Comparison of ENCODE assay signal across 1 cellular context in genomic region chr2:238063414-238064189, GRCh38.
TF ChIP-seq lines count a peak whose summit lies in the region.

No MANE protein-coding gene starts in this region.

TF ChIP-seq in HepG2, 621 proteins besides CTCF, POLR2A, EP300 and RAD21 (continues in another document):
- TF ChIP-seq, protein P1, sequence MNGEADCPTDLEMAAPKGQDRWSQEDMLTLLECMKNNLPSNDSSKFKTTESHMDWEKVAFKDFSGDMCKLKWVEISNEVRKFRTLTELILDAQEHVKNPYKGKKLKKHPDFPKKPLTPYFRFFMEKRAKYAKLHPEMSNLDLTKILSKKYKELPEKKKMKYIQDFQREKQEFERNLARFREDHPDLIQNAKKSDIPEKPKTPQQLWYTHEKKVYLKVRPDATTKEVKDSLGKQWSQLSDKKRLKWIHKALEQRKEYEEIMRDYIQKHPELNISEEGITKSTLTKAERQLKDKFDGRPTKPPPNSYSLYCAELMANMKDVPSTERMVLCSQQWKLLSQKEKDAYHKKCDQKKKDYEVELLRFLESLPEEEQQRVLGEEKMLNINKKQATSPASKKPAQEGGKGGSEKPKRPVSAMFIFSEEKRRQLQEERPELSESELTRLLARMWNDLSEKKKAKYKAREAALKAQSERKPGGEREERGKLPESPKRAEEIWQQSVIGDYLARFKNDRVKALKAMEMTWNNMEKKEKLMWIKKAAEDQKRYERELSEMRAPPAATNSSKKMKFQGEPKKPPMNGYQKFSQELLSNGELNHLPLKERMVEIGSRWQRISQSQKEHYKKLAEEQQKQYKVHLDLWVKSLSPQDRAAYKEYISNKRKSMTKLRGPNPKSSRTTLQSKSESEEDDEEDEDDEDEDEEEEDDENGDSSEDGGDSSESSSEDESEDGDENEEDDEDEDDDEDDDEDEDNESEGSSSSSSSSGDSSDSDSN (CRISPR knock-in tag; IDR thresholded peaks at IDR 0.05): peak; percentile 27; the same call in 1 of the 2 replicates
- TF ChIP-seq GATAD2A (CRISPR knock-in tag; IDR thresholded peaks at IDR 0.05) (peak; percentile 49; the same call in 1 of the 2 replicates), NKX3-1 (CRISPR knock-in tag; IDR thresholded peaks at IDR 0.05) (no peak), TRIM22 (IDR thresholded peaks at IDR 0.05) (no peak), ZNF619 (CRISPR knock-in tag; IDR thresholded peaks at IDR 0.05) (0 out of 2 replicates have a peak, but pooled peaks have one; percentile 58), NCOA2 (CRISPR knock-in tag; IDR thresholded peaks at IDR 0.05) (0 out of 2 replicates have a peak, but pooled peaks have one; percentile 41), ZMYM2 (CRISPR knock-in tag; IDR thresholded peaks at IDR 0.05) (peak; percentile 59; the same call in 1 of the 2 replicates), ZMYM3 (CRISPR knock-in tag; IDR thresholded peaks at IDR 0.05) (peak; percentile 21; the same call in 1 of the 2 replicates), RXRB (CRISPR knock-in tag; IDR thresholded peaks at IDR 0.05; ENCODE audit: borderline replicate concordance) (peak; percentile 48; the same call in 1 of the 2 replicates), TBX2 (CRISPR knock-in tag; IDR thresholded peaks at IDR 0.05; ENCODE audit: borderline replicate concordance) (peak; percentile 53; the same call in 1 of the 2 replicates), ZNF556 (CRISPR knock-in tag; IDR thresholded peaks at IDR 0.05; ENCODE audit: borderline replicate concordance) (no peak), ZC3H13 (CRISPR knock-in tag; IDR thresholded peaks at IDR 0.05) (0 out of 2 replicates have a peak, but pooled peaks have one; percentile 36), CBX5 (CRISPR knock-in tag; IDR thresholded peaks at IDR 0.05; ENCODE audit: borderline replicate concordance) (0 out of 2 replicates have a peak, but pooled peaks have one; percentile 34), IRX3 (CRISPR knock-in tag; IDR thresholded peaks at IDR 0.05; ENCODE audit: borderline replicate concordance, low read depth) (no peak), KMT2A (CRISPR knock-in tag; IDR thresholded peaks at IDR 0.05) (0 out of 2 replicates have a peak, but pooled peaks have one; percentile 44), KAT8 (CRISPR knock-in tag; IDR thresholded peaks at IDR 0.05) (peak; percentile 22; the same call in 1 of the 2 replicates), ZNF747 (CRISPR knock-in tag; IDR thresholded peaks at IDR 0.05; ENCODE audit: borderline replicate concordance) (0 out of 2 replicates have a peak, but pooled peaks have one; percentile 46), SNAI1 (CRISPR knock-in tag; IDR thresholded peaks at IDR 0.05; ENCODE audit: borderline replicate concordance) (no peak), ZNF331 (CRISPR knock-in tag; IDR thresholded peaks at IDR 0.05) (peak; percentile 34; the same call in 1 of the 2 replicates), SALL1 (CRISPR knock-in tag; IDR thresholded peaks at IDR 0.05) (peak; percentile 36; the same call in 1 of the 2 replicates), XRCC5 (optimal IDR thresholded peaks at IDR 0.05; ENCODE audit: low read length) (no peak), NR2F2 (IDR thresholded peaks at IDR 0.05; ENCODE audit: borderline replicate concordance, low read depth) (peak; percentile 63; the same call in 1 of the 2 replicates), ZNF788 (CRISPR knock-in tag; IDR thresholded peaks at IDR 0.05; ENCODE audit: borderline replicate concordance) (peak; percentile 61; the same call in 1 of the 2 replicates), NR2F6 (IDR thresholded peaks at IDR 0.05) (peak; percentile 78), NR2F6 (CRISPR knock-in tag; IDR thresholded peaks at IDR 0.05) (peak; percentile 49; the same call in 1 of the 2 replicates), FOXO1 (CRISPR knock-in tag; IDR thresholded peaks at IDR 0.05) (0 out of 2 replicates have a peak, but pooled peaks have one; percentile 22), ZNF567 (CRISPR knock-in tag; IDR thresholded peaks at IDR 0.05; ENCODE audit: borderline replicate concordance) (0 out of 2 replicates have a peak, but pooled peaks have one; percentile 41), KAT7 (CRISPR knock-in tag; IDR thresholded peaks at IDR 0.05; ENCODE audit: borderline replicate concordance) (0 out of 2 replicates have a peak, but pooled peaks have one; percentile 57), SP5 (CRISPR knock-in tag; IDR thresholded peaks at IDR 0.05; ENCODE audit: borderline replicate concordance, low read depth) (0 out of 2 replicates have a peak, but pooled peaks have one; percentile 17), SOX6 (IDR thresholded peaks at IDR 0.05) (no peak), SOX6 (CRISPR knock-in tag; IDR thresholded peaks at IDR 0.05) (no peak; the same call in 1 of the 2 replicates), ZBTB7B (CRISPR knock-in tag; IDR thresholded peaks at IDR 0.05) (peak; percentile 68; the same call in 1 of the 2 replicates), ZNF503 (CRISPR knock-in tag; IDR thresholded peaks at IDR 0.05) (no peak), NONO (IDR thresholded peaks at IDR 0.05) (no peak), NONO (CRISPR knock-in tag; conservative IDR thresholded peaks at IDR 0.05) (peak; percentile 37; the same call in 1 of the 2 replicates), GZF1 (CRISPR knock-in tag; IDR thresholded peaks at IDR 0.05) (no peak), HDAC1 (CRISPR knock-in tag; IDR thresholded peaks at IDR 0.05) (peak; percentile 54), CREM (IDR thresholded peaks at IDR 0.05) (peak; percentile 30; the same call in 1 of the 2 replicates), CREM (CRISPR knock-in tag; IDR thresholded peaks at IDR 0.05) (no peak), KDM6A (CRISPR knock-in tag; IDR thresholded peaks at IDR 0.05; ENCODE audit: low read depth) (peak; percentile 33; the same call in 1 of the 2 replicates), HOXD1 (CRISPR knock-in tag; IDR thresholded peaks at IDR 0.05) (no peak), HCFC1 (IDR thresholded peaks at IDR 0.05; ENCODE audit: low read depth, low read length) (no peak), RFXAP (CRISPR knock-in tag; IDR thresholded peaks at IDR 0.05; ENCODE audit: borderline replicate concordance) (0 out of 2 replicates have a peak, but pooled peaks have one; percentile 36), SOX13 (IDR thresholded peaks at IDR 0.05) (no peak), SOX13 (CRISPR knock-in tag; conservative IDR thresholded peaks at IDR 0.05 in 1 of 2, IDR thresholded peaks at IDR 0.05 in 1 of 2) (peak in 1 of 2 experiments; percentile 44; a peak in 1 of 4 replicates), SALL2 (CRISPR knock-in tag; IDR thresholded peaks at IDR 0.05) (0 out of 2 replicates have a peak, but pooled peaks have one; percentile 20), ZNF460 (CRISPR knock-in tag; IDR thresholded peaks at IDR 0.05; ENCODE audit: borderline replicate concordance) (0 out of 2 replicates have a peak, but pooled peaks have one; percentile 20), MIER2 (CRISPR knock-in tag; IDR thresholded peaks at IDR 0.05) (peak; percentile 18; the same call in 1 of the 2 replicates)
- TF ChIP-seq, protein P2, sequence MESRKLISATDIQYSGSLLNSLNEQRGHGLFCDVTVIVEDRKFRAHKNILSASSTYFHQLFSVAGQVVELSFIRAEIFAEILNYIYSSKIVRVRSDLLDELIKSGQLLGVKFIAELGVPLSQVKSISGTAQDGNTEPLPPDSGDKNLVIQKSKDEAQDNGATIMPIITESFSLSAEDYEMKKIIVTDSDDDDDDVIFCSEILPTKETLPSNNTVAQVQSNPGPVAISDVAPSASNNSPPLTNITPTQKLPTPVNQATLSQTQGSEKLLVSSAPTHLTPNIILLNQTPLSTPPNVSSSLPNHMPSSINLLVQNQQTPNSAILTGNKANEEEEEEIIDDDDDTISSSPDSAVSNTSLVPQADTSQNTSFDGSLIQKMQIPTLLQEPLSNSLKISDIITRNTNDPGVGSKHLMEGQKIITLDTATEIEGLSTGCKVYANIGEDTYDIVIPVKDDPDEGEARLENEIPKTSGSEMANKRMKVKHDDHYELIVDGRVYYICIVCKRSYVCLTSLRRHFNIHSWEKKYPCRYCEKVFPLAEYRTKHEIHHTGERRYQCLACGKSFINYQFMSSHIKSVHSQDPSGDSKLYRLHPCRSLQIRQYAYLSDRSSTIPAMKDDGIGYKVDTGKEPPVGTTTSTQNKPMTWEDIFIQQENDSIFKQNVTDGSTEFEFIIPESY (CRISPR knock-in tag; IDR thresholded peaks at IDR 0.05): peak; percentile 52
- TF ChIP-seq, protein P3, sequence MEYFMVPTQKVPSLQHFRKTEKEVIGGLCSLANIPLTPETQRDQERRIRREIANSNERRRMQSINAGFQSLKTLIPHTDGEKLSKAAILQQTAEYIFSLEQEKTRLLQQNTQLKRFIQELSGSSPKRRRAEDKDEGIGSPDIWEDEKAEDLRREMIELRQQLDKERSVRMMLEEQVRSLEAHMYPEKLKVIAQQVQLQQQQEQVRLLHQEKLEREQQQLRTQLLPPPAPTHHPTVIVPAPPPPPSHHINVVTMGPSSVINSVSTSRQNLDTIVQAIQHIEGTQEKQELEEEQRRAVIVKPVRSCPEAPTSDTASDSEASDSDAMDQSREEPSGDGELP (IDR thresholded peaks at IDR 0.05; ENCODE audit: borderline replicate concordance, low read depth): 0 out of 2 replicates have a peak, but pooled peaks have one; percentile 5
- TF ChIP-seq, protein P4, sequence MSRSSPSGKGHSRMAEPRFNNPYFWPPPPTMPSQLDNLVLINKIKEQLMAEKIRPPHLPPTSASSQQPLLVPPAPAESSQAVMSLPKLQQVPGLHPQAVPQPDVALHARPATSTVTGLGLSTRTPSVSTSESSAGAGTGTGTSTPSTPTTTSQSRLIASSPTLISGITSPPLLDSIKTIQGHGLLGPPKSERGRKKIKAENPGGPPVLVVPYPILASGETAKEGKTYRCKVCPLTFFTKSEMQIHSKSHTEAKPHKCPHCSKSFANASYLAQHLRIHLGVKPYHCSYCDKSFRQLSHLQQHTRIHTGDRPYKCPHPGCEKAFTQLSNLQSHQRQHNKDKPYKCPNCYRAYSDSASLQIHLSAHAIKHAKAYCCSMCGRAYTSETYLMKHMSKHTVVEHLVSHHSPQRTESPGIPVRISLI (CRISPR knock-in tag; IDR thresholded peaks at IDR 0.05; ENCODE audit: borderline replicate concordance): peak; percentile 31; the same call in 1 of the 2 replicates
- TF ChIP-seq, protein P5, sequence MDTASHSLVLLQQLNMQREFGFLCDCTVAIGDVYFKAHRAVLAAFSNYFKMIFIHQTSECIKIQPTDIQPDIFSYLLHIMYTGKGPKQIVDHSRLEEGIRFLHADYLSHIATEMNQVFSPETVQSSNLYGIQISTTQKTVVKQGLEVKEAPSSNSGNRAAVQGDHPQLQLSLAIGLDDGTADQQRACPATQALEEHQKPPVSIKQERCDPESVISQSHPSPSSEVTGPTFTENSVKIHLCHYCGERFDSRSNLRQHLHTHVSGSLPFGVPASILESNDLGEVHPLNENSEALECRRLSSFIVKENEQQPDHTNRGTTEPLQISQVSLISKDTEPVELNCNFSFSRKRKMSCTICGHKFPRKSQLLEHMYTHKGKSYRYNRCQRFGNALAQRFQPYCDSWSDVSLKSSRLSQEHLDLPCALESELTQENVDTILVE (CRISPR knock-in tag; IDR thresholded peaks at IDR 0.05): 0 out of 2 replicates have a peak, but pooled peaks have one; percentile 23
